Comparison of ENCODE assay signal across 18 cellular contexts in genomic region chr6:37862992-37863391, GRCh38. TPM values are rescaled to one million over a fixed set of nuclear protein-coding genes. Genes with fewer than 3 reads are reported as not detected.
A peak's percentile ranks its signal among the peaks of the same experiment; 100 is the strongest.
DNase-seq lines count a peak whose midpoint lies in the region; TF ChIP-seq lines count a peak whose summit lies in the region.
"Had no signal": no experiment of that assay in that cellular context is flagged by ENCODE, and none has a peak within 500 bp of the region (broad histone marks: within the 10 kb centered on the region; RNA-seq: fewer than 3 reads in every experiment).

No MANE protein-coding gene starts in this region.

- H3K4me3 Mint-ChIP-seq in HFFc6, result no peak overlapping the region; the same call in 1 of the 2 replicates

- H3K36me3 ChIP-seq in WERI-Rb-1, result peaks cover 5% of the 10 kb centered on the region
- H3K36me3 ChIP-seq: brain microvascular endothelial cell, vagina had no signal

- no peak overlapping the region for H3K4me3 ChIP-seq in AG09309 (ENCODE audit: control insufficient read depth, low read depth, low read length)
- H3K4me3 ChIP-seq in WERI-Rb-1 (ENCODE audit: low read depth, low read length), result no peak overlapping the region
- H3K4me3 ChIP-seq: vagina had no signal

- peak; percentile 62 for DNase-seq in AG09309 (ENCODE audit: low read depth)
- peak; percentile 67 for DNase-seq in HFFc6
- DNase-seq in T1000 (lab: John Stamatoyannopoulos, UW), result peak; percentile 18
- peak; percentile 37 for DNase-seq in fibroblast of peridontal ligament (ENCODE audit: extremely low read depth)
- DNase-seq in WERI-Rb-1, result no peak
- no peak for DNase-seq in COR-L47 (lab: John Stamatoyannopoulos, UW)
- DNase-seq in activated CD4-positive, alpha-beta T cell treated with anti-CD3 and anti-CD28 coated beads, Interleukin-2, amount 50 U/mL, for 48 hours, result no peak
- no peak for DNase-seq in GDM1 (lab: John Stamatoyannopoulos, UW)
- DNase-seq: activated CD4-positive, alpha-beta T cell treated with anti-CD3 and anti-CD28 coated beads, Interleukin-2, amount 50 U/mL, for 4 hours; activated naive CD4-positive, alpha-beta T cell treated with anti-CD3 and anti-CD28 coated beads, Interleukin-2, amount 50 U/mL, for 16 hours; Caco-2; islet precursor cell; NCI-H1436 treated with DMSO at 0.1 percent for 48 hours; stimulated activated CD4-positive, alpha-beta T cell treated with anti-CD3 and anti-CD28 coated beads, Interleukin-4, amount 100 ng/mL, for 24 hours; substantia nigra had no signal

- H3K9me3 ChIP-seq in WERI-Rb-1 (ENCODE audit: severe bottlenecking), result no peaks in the 10 kb centered on the region
- H3K9me3 ChIP-seq: Caco-2, vagina had no signal

- no peaks in the 10 kb centered on the region for H3K36me3 Mint-ChIP-seq in HFFc6 (ENCODE audit: low read depth)

- no peaks in the 10 kb centered on the region for H3K9me3 Mint-ChIP-seq in HFFc6

- H3K4me1 Mint-ChIP-seq in HFFc6 (ENCODE audit: low read depth), result peaks cover 76% of the 10 kb centered on the region

- TF ChIP-seq CTCF in AG09309 (IDR thresholded peaks at IDR 0.05; ENCODE audit: control insufficient read depth, insufficient read depth, low read depth, low read length, missing control alignments), result no peak
- no peak for TF ChIP-seq CTCF in HFFc6 (IDR thresholded peaks at IDR 0.05)
- TF ChIP-seq CTCF in WERI-Rb-1 (IDR thresholded peaks at IDR 0.05; ENCODE audit: low read depth, low read length), result no peak

- H3K27me3 ChIP-seq in WERI-Rb-1 (ENCODE audit: insufficient read depth, low read depth, severe bottlenecking), result no peaks in the 10 kb centered on the region
- H3K27me3 ChIP-seq: brain microvascular endothelial cell, vagina had no signal

- peak overlapping the region; percentile 18; the same call in 1 of the 2 replicates for H3K27ac Mint-ChIP-seq in HFFc6

- H3K27me3 Mint-ChIP-seq in HFFc6 (ENCODE audit: insufficient read depth), result no peaks in the 10 kb centered on the region

- H3K27ac ChIP-seq in WERI-Rb-1, result no peak overlapping the region
- H3K27ac ChIP-seq: brain microvascular endothelial cell, parathyroid adenoma, vagina had no signal

RNA-seq across cellular contexts. Expression of gene ZFAND3, which starts 43.5 kb away (rescaled TPM):
- 10 to 100 TPM; 75.2 to 93.2 (median 87.0) TPM for total RNA-seq in HFFc6 (2021; fragmentation: NEBNext Ultra II Directional; extraction: Animal tissue kit (Norgen Biotek cat#: 25700))

Comparison
In these comparisons a context has a peak if more than half of its experiments do, and no peak if none do; other contexts are left out.
1. DNase-seq: peak in AG09309 (single experiment), HFFc6 (single experiment), T1000 (single experiment) and fibroblast of peridontal ligament (single experiment); none in WERI-Rb-1 (single experiment), COR-L47 (single experiment), activated CD4-positive, alpha-beta T cell treated with anti-CD3 and anti-CD28 coated beads, Interleukin-2, amount 50 U/mL, for 48 hours (0 of 2) and GDM1 (single experiment).